ENCODE assay signal across 24 cellular contexts in the genomic region with DNA sequence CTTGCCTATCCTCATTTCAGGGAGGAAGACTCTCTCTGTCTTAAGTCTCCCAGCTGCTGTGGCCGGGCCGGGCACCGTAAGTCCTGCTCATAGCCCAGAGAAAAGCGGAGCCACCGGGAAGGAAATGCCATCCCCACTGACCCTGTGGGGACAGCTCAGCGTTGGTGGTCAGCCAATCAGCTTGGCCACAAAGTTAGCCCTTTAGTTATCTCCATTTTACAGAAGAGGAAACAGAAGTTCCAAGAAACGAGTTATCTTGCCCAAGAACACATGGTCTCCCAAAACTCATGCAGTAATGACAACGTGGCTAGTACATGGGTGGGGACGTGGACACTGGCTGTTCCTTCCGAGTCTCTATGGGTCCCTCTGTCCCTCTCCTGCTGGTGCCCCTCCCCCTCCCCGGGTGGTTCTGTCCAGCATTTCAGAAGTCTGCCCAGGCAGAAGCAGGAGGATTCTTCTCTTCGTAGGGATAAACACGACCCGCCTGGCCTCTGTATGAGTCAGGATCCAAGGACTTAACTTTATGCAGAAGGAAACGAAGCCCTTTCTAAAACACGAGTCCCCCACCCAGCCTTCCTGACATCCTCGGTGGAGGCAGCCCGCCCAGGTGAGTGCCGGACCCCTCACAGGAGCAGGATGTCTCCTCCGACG.
DNase-seq lines count a peak whose midpoint lies in the region; FAIRE-seq and TF ChIP-seq lines count a peak whose summit lies in the region.
"Had no signal": no experiment of that assay in that cellular context is flagged by ENCODE, and none has a peak within 500 bp of the region (broad histone marks: within the 10 kb centered on the region; RNA-seq: fewer than 3 reads in every experiment).

No MANE protein-coding gene starts in this region.

- no peak overlapping the region for H3K27ac ChIP-seq in astrocyte (ENCODE audit: low read depth, low read length)
- H3K27ac ChIP-seq: BLaER1 treated with 17β-estradiol and CSF1 and Interleukin-3, amounts not matched to agents 10 nM and 100 nM; foreskin keratinocyte; KMS-11; tibial nerve had no signal

- no peak overlapping the region for H3K9ac ChIP-seq in astrocyte (ENCODE audit: low read length)
- H3K9ac ChIP-seq: BLaER1 treated with 17β-estradiol and CSF1 and Interleukin-3, amounts not matched to agents 10 nM and 100 nM; KMS-11 had no signal

- DNase-seq in AG08395 (ENCODE audit: low spot score): peak; percentile 13
- DNase-seq in HTR-8/SVneo (ENCODE audit: insufficient read length, low spot score): no peak
- peak; percentile 8 for DNase-seq in astrocyte (ENCODE audit: low read depth)
- DNase-seq in iris pigment epithelial cell (ENCODE audit: low read depth): peak; percentile 26
- DNase-seq in NCI-H345 (lab: John Stamatoyannopoulos, UW): no peak
- no peak for DNase-seq in GM20000 (ENCODE audit: low spot score)
- DNase-seq in NCI-H345 treated with DMSO at 0.1 percent for 48 hours (lab: John Stamatoyannopoulos, UW; ENCODE audit: unreplicated experiment): no peak
- DNase-seq in stimulated activated CD4-positive, alpha-beta T cell treated with anti-CD3 and anti-CD28 coated beads, Interleukin-1b, Interleukin-23, amount 100 ng/mL, for 48 hours: no peak
- DNase-seq: activated CD4-positive, alpha-beta T cell treated with anti-CD3 and anti-CD28 coated beads for 36 hours; activated CD8-positive, alpha-beta memory T cell treated with anti-CD3 and anti-CD28 coated beads for 24 hours; activated naive CD4-positive, alpha-beta T cell treated with anti-CD3 and anti-CD28 coated beads for 36 hours; activated T-cell treated with anti-CD3 and anti-CD28 coated beads, Interleukin-2, amount 50 U/mL, for 4 hours; Calu3; EL; foreskin keratinocyte; H9; kidney glomerular epithelial cell; NCI-H187; NCI-H774; stimulated activated naive CD8-positive, alpha-beta T cell treated with anti-CD3 and anti-CD28 coated beads, Interleukin-15, amount 100 ng/mL, for 72 hours had no signal

- H3K27ac Mint-ChIP-seq in astrocyte (ENCODE audit: unreplicated experiment): no peak overlapping the region
- H3K27ac Mint-ChIP-seq: activated CD4-positive, alpha-beta T cell treated with anti-CD3 and anti-CD28 coated beads for 36 hours; activated naive CD4-positive, alpha-beta T cell treated with anti-CD3 and anti-CD28 coated beads for 36 hours had no signal

- H3K27me3 Mint-ChIP-seq in astrocyte (ENCODE audit: low read depth, unreplicated experiment): peaks cover 17% of the 10 kb centered on the region
- H3K27me3 Mint-ChIP-seq: activated CD4-positive, alpha-beta T cell treated with anti-CD3 and anti-CD28 coated beads for 36 hours; central memory CD8-positive, alpha-beta T cell had no signal

- H3K36me3 Mint-ChIP-seq in astrocyte (ENCODE audit: low read depth, unreplicated experiment): no peaks in the 10 kb centered on the region

- H3K4me2 ChIP-seq in astrocyte (ENCODE audit: low read length): no peak overlapping the region
- H3K4me2 ChIP-seq: BLaER1 treated with 17β-estradiol and CSF1 and Interleukin-3, amounts not matched to agents 10 nM and 100 nM; KMS-11 had no signal

- no peaks in the 10 kb centered on the region for H3K79me2 ChIP-seq in astrocyte (ENCODE audit: insufficient read depth, low read length)

- H3K4me1 ChIP-seq in astrocyte (ENCODE audit: insufficient read depth, low read length): peaks cover 18% of the 10 kb centered on the region
- H3K4me1 ChIP-seq: foreskin keratinocyte, tibial nerve had no signal

- FAIRE-seq in HTR-8/SVneo (lab: Jason Lieb, UNC): peak; percentile 9
- FAIRE-seq in astrocyte (lab: Jason Lieb, UNC): no peak

- H3K9me3 Mint-ChIP-seq in astrocyte (ENCODE audit: unreplicated experiment): no peaks in the 10 kb centered on the region
- H3K9me3 Mint-ChIP-seq: activated naive CD4-positive, alpha-beta T cell treated with anti-CD3 and anti-CD28 coated beads for 36 hours; activated T-cell treated with anti-CD3 and anti-CD28 coated beads, Interleukin-2, amount 50 U/mL, for 4 hours; central memory CD8-positive, alpha-beta T cell; H9; stimulated activated naive CD8-positive, alpha-beta T cell treated with anti-CD3 and anti-CD28 coated beads, Interleukin-15, amount 100 ng/mL, for 72 hours had no signal

- no peak overlapping the region for H3K4me3 Mint-ChIP-seq in astrocyte (ENCODE audit: unreplicated experiment)
- H3K4me3 Mint-ChIP-seq: activated CD4-positive, alpha-beta T cell treated with anti-CD3 and anti-CD28 coated beads for 36 hours; activated naive CD4-positive, alpha-beta T cell treated with anti-CD3 and anti-CD28 coated beads for 36 hours; activated T-cell treated with anti-CD3 and anti-CD28 coated beads, Interleukin-2, amount 50 U/mL, for 4 hours; central memory CD8-positive, alpha-beta T cell; H9; stimulated activated naive CD8-positive, alpha-beta T cell treated with anti-CD3 and anti-CD28 coated beads, Interleukin-15, amount 100 ng/mL, for 72 hours had no signal

- peaks cover 9% of the 10 kb centered on the region for H3K4me1 Mint-ChIP-seq in astrocyte (ENCODE audit: low read depth, unreplicated experiment)
- H3K4me1 Mint-ChIP-seq: activated CD4-positive, alpha-beta T cell treated with anti-CD3 and anti-CD28 coated beads for 36 hours; central memory CD8-positive, alpha-beta T cell; stimulated activated naive CD8-positive, alpha-beta T cell treated with anti-CD3 and anti-CD28 coated beads, Interleukin-15, amount 100 ng/mL, for 72 hours had no signal

- no peak overlapping the region for H3K4me3 ChIP-seq in astrocyte (ENCODE audit: insufficient read depth, low read depth, low read length)
- H3K4me3 ChIP-seq: BLaER1 treated with 17β-estradiol and CSF1 and Interleukin-3, amounts not matched to agents 10 nM and 100 nM; tibial nerve had no signal

- no peaks in the 10 kb centered on the region for H3K36me3 ChIP-seq in astrocyte (ENCODE audit: insufficient read depth, low read length)
- H3K36me3 ChIP-seq: BLaER1 treated with 17β-estradiol and CSF1 and Interleukin-3, amounts not matched to agents 10 nM and 100 nM; tibial nerve had no signal

- H3K27me3 ChIP-seq in astrocyte (ENCODE audit: insufficient read depth, low read length): no peaks in the 10 kb centered on the region
- H3K27me3 ChIP-seq: BLaER1 treated with 17β-estradiol and CSF1 and Interleukin-3, amounts not matched to agents 10 nM and 100 nM; foreskin keratinocyte; tibial nerve had no signal

- no peak for TF ChIP-seq CTCF in astrocyte (IDR thresholded peaks at IDR 0.05; ENCODE audit: insufficient read depth, low read depth, low read length)
- no peak for TF ChIP-seq CTCF in GM20000 (IDR thresholded peaks at IDR 0.05; ENCODE audit: extremely low read depth, missing control alignments)

- H4K20me1 ChIP-seq in astrocyte (ENCODE audit: insufficient read depth, low read length): peaks cover 11% of the 10 kb centered on the region

- no peak overlapping the region for H2AFZ ChIP-seq in astrocyte (ENCODE audit: low read depth, low read length)

- H3K9me3 ChIP-seq in astrocyte (ENCODE audit: insufficient read depth, low read depth, low read length): no peaks in the 10 kb centered on the region
- H3K9me3 ChIP-seq: BLaER1 treated with 17β-estradiol and CSF1 and Interleukin-3, amounts not matched to agents 10 nM and 100 nM; tibial nerve had no signal

Comparison
In these comparisons a context has a peak if more than half of its experiments do, and no peak if none do; other contexts are left out.
1. DNase-seq: peak in AG08395 (single experiment), astrocyte (single experiment) and iris pigment epithelial cell (single experiment); none in HTR-8/SVneo (single experiment), NCI-H345 (single experiment), GM20000 (single experiment), NCI-H345 treated with DMSO at 0.1 percent for 48 hours (single experiment) and stimulated activated CD4-positive, alpha-beta T cell treated with anti-CD3 and anti-CD28 coated beads, Interleukin-1b, Interleukin-23, amount 100 ng/mL, for 48 hours (single experiment).